1 cellular context compared by ENCODE assay signal in genomic region chr20:21103582-21104465, GRCh38.
A peak's percentile ranks its signal among the peaks of the same experiment; 100 is the strongest.
TF ChIP-seq lines count a peak whose summit lies in the region.

No MANE protein-coding gene starts in this region.

TF ChIP-seq in H1, 55 proteins besides CTCF, POLR2A, EP300 and RAD21 (continued from another document):
- TF ChIP-seq ZNF274 (IDR thresholded peaks at IDR 0.05; ENCODE audit: borderline replicate concordance, extremely low read depth, low read length) (no peak), TAF7 (optimal IDR thresholded peaks at IDR 0.05; ENCODE audit: borderline replicate concordance, low read depth, low read length) (no peak), EGR1 (IDR thresholded peaks at IDR 0.05; ENCODE audit: borderline replicate concordance, low read depth, low read length) (no peak), SIN3A (conservative IDR thresholded peaks at IDR 0.05 in 1 of 2, IDR thresholded peaks at IDR 0.05 in 1 of 2; ENCODE audit: low read depth in 1 of 2, low read length in 2 of 2) (no peak), POLR2AphosphoS5 (IDR thresholded peaks at IDR 0.05; ENCODE audit: low read depth, low read length) (no peak), CTBP2 (IDR thresholded peaks at IDR 0.05; ENCODE audit: borderline replicate concordance, insufficient read depth, insufficient read length, low read length) (no peak), E2F6 (IDR thresholded peaks at IDR 0.05) (no peak), SRF (IDR thresholded peaks at IDR 0.05; ENCODE audit: low read depth, low read length) (no peak), TCF12 (IDR thresholded peaks at IDR 0.05; ENCODE audit: low read depth, low read length) (no peak), NRF1 (IDR thresholded peaks at IDR 0.05; ENCODE audit: low read depth, low read length) (no peak), TEAD4 (IDR thresholded peaks at IDR 0.05; ENCODE audit: low read depth, low read length) (no peak), SUZ12 (IDR thresholded peaks at IDR 0.05; ENCODE audit: low read length) (peak; percentile 45; the same call in 1 of the 2 replicates), CREB1 (IDR thresholded peaks at IDR 0.05) (peak; percentile 48; the same call in 1 of the 2 replicates), BACH1 (IDR thresholded peaks at IDR 0.05; ENCODE audit: low read length) (no peak), BRCA1 (IDR thresholded peaks at IDR 0.05; ENCODE audit: low read depth, low read length) (no peak), SIX5 (IDR thresholded peaks at IDR 0.05; ENCODE audit: low read depth, low read length) (no peak), RNF2 (IDR thresholded peaks at IDR 0.05; ENCODE audit: borderline replicate concordance, low read depth, low read length, missing control alignments, poor library complexity, severe bottlenecking) (no peak), KDM5A (IDR thresholded peaks at IDR 0.05; ENCODE audit: low read length) (no peak), MAX (IDR thresholded peaks at IDR 0.05) (no peak), CHD7 (IDR thresholded peaks at IDR 0.05; ENCODE audit: insufficient replicate concordance, low read length) (no peak), CBX8 (IDR thresholded peaks at IDR 0.05; ENCODE audit: borderline replicate concordance, low read depth, low read length) (no peak), EZH2 (IDR thresholded peaks at IDR 0.05; ENCODE audit: low read depth, low read length, severe bottlenecking) (peak; percentile 60), ATF3 (IDR thresholded peaks at IDR 0.05; ENCODE audit: insufficient read depth, low read depth, low read length) (no peak)
